ENCODE assay signal across 26 cellular contexts in the genomic region with DNA sequence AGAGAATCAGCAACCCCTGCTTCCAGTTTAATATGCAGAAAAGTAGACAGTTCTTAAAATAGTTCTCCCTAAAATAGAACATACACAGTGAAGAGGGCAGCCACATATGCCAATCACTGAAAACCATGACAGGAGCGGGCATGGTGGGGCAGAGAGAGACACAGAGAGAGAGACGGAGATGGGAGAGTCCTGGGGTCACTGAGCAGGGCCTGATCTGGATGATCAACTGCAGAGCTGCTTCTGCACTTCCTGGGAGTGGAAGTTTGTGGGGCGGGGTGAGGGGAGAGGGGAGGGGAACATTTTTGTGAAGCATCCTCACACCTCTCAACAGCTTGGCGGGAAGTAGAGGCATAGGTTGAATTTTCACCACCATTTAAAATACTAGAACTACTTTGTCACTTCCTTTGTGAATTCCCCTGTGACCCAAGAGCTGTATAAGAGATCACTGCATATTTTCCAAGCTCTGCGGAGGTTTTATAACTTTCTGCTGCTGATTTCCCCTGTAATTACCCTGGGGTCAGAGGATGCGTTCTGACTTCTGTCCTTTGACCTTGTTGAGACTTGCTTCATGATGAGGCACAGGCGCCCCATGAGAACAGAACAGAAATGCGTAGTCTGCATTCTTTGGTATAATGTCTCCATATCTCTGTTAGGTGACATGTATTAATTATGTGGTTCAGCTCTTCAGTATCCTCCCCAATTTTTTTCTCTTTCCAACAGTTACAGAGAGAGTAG.
A peak's percentile ranks its signal among the peaks of the same experiment; 100 is the strongest.
DNase-seq lines count a peak whose midpoint lies in the region; TF ChIP-seq lines count a peak whose summit lies in the region.
"Had no signal": no experiment of that assay in that cellular context is flagged by ENCODE, and none has a peak within 500 bp of the region (broad histone marks: within the 10 kb centered on the region; RNA-seq: fewer than 3 reads in every experiment).

No MANE protein-coding gene starts in this region.

- 0 out of 22 replicates have a peak, but pooled peaks cover 0 to 4% (median 0%) of the 10 kb centered on the region in 11 experiments for H3K27me3 ChIP-seq in BLaER1 treated with 17β-estradiol and CSF1 and Interleukin-3, amounts not matched to agents 10 nM and 100 nM
- H3K27me3 ChIP-seq in H7 (ENCODE audit: control insufficient read depth, insufficient read depth, low read length) = no peaks in the 10 kb centered on the region

- peak overlapping the region in 7 of 11 experiments; percentile 17 to 51 (median 44); a peak in 12 of 22 replicates for H3K4me2 ChIP-seq in BLaER1 treated with 17β-estradiol and CSF1 and Interleukin-3, amounts not matched to agents 10 nM and 100 nM
- H3K4me2 ChIP-seq: A549, GM23338 had no signal

- peak; percentile 16 for DNase-seq in H7
- peak; percentile 45 for DNase-seq in islet precursor cell
- DNase-seq in progenitor cell of endocrine pancreas (ENCODE audit: low spot score, unreplicated experiment) = no peak
- no peak for DNase-seq in DMS153 treated with DMSO at 0.1 percent for 48 hours (lab: John Stamatoyannopoulos, UW; ENCODE audit: unreplicated experiment)
- no peak for DNase-seq in stimulated activated naive CD4-positive, alpha-beta T cell (lab: John Stamatoyannopoulos, UW)
- no peak for DNase-seq in Kasumi-1 (lab: John Stamatoyannopoulos, UW)
- no peak for DNase-seq in T-helper 2 cell
- DNase-seq: AML-193; CD8-positive, alpha-beta memory T cell; DMS153; IMR-90; KG1; MM.1S; NCI-H1048; NCI-H1417; NCI-H1694; NCI-H2081; NCI-H2227 treated with DMSO at 0.1 percent for 48 hours; NCI-H526 treated with DMSO at 0.1 percent for 48 hours; SHP77 had no signal

- H3K9me3 ChIP-seq in BLaER1 treated with 17β-estradiol and CSF1 and Interleukin-3, amounts not matched to agents 10 nM and 100 nM (replicated peaks in 1 of 11) = peaks cover 12 to 19% (median 15%) of the 10 kb centered on the region in 11 experiments; a peak in 21 of 22 replicates
- H3K9me3 ChIP-seq: A549 had no signal

- no peaks in the 10 kb centered on the region for H3K9me3 Mint-ChIP-seq in progenitor cell of endocrine pancreas (ENCODE audit: low read depth)

- H3K36me3 ChIP-seq in BLaER1 treated with 17β-estradiol and CSF1 and Interleukin-3, amounts not matched to agents 10 nM and 100 nM = no peaks in the 10 kb centered on the region
- no peaks in the 10 kb centered on the region for H3K36me3 ChIP-seq in H7 (replicated peaks; ENCODE audit: control insufficient read depth, insufficient read depth, low read length)

- 0 out of 22 replicates have a peak overlapping the region, but pooled peaks of 1 of the 11 experiments have one; percentile 29 for H3K9ac ChIP-seq in BLaER1 treated with 17β-estradiol and CSF1 and Interleukin-3, amounts not matched to agents 10 nM and 100 nM

- no peaks in the 10 kb centered on the region for H3K36me3 Mint-ChIP-seq in progenitor cell of endocrine pancreas (ENCODE audit: insufficient read depth)
- H3K36me3 Mint-ChIP-seq: CD8-positive, alpha-beta memory T cell had no signal

- TF ChIP-seq CTCF in progenitor cell of endocrine pancreas (IDR thresholded peaks at IDR 0.05; ENCODE audit: unreplicated experiment) = no peak

- no peaks in the 10 kb centered on the region for H4K20me1 ChIP-seq in BLaER1 treated with 17β-estradiol and CSF1 and Interleukin-3, amounts not matched to agents 10 nM and 100 nM

- H3K27me3 Mint-ChIP-seq in progenitor cell of endocrine pancreas = peaks cover 38% of the 10 kb centered on the region

- H3K27ac ChIP-seq in BLaER1 treated with 17β-estradiol and CSF1 and Interleukin-3, amounts not matched to agents 10 nM and 100 nM = no peak overlapping the region
- H3K27ac ChIP-seq: A549, C4-2B, RWPE1 had no signal

- no peak overlapping the region for H3K4me3 ChIP-seq in BLaER1 treated with 17β-estradiol and CSF1 and Interleukin-3, amounts not matched to agents 10 nM and 100 nM
- H3K4me3 ChIP-seq in H7 (ENCODE audit: insufficient read depth, low read depth, low read length) = no peak overlapping the region
- H3K4me3 ChIP-seq: A549, GM12878, GM23338 had no signal

- peaks cover 0 to 20% (median 9%) of the 10 kb centered on the region in 10 experiments; a peak in 13 of 20 replicates for H3K4me1 ChIP-seq in BLaER1 treated with 17β-estradiol and CSF1 and Interleukin-3, amounts not matched to agents 10 nM and 100 nM
- H3K4me1 ChIP-seq: A549 had no signal

- no peaks in the 10 kb centered on the region for H3K4me1 Mint-ChIP-seq in progenitor cell of endocrine pancreas (ENCODE audit: low read depth)
- H3K4me1 Mint-ChIP-seq: CD8-positive, alpha-beta memory T cell had no signal

- peak overlapping the region; percentile 63 for H3K27ac Mint-ChIP-seq in progenitor cell of endocrine pancreas
- H3K27ac Mint-ChIP-seq: CD8-positive, alpha-beta memory T cell; GM23338 had no signal

- no peak overlapping the region for H3K4me3 Mint-ChIP-seq in progenitor cell of endocrine pancreas (ENCODE audit: low read depth)
- H3K4me3 Mint-ChIP-seq: CD8-positive, alpha-beta memory T cell; GM23338 had no signal

Comparison
In these comparisons a context has a peak if more than half of its experiments do, and no peak if none do; other contexts are left out.
1. DNase-seq: peak in H7 (single experiment) and islet precursor cell (single experiment); none in progenitor cell of endocrine pancreas (single experiment), DMS153 treated with DMSO at 0.1 percent for 48 hours (single experiment), stimulated activated naive CD4-positive, alpha-beta T cell (0 of 6), Kasumi-1 (0 of 2) and T-helper 2 cell (0 of 5).